In the genomic region with DNA sequence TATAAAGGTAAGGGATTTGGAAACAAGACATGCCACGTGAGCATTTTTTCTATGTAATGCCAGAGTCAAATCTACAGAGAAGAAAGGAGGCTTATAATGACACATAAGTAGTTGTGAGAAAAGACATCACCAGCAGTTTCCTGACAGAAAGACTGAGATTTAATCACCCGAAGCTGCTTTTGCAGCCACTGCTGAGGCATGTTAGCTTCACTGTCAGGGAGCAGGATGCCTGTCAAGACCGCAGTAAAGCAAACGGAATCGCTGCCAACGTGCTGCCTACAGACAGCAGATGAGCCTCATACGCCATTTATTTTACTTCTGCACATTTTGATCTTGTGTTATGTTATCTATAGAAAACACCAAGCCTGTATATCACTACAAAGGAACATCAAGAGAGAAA, we compare ENCODE assay signal across 21 cellular contexts.
DNase-seq lines count a peak whose midpoint lies in the region; ATAC-seq and TF ChIP-seq lines count a peak whose summit lies in the region.
"Had no signal": no experiment of that assay in that cellular context is flagged by ENCODE, and none has a peak within 500 bp of the region (broad histone marks: within the 10 kb centered on the region; RNA-seq: fewer than 3 reads in every experiment).

No MANE protein-coding gene starts in this region.

- no peak for ATAC-seq in sciatic nerve
- ATAC-seq: activated naive CD4-positive, alpha-beta T cell treated with anti-CD3 and anti-CD28 coated beads, Interleukin-2, amount 50 U/mL, for 72 hours; natural killer cell treated with Interleukin-12 subunit alpha and Interleukin-12 subunit beta and Interleukin-15 and Interleukin-18, amount 100 ng/mL, for 72 hours had no signal

- POLR2A ChIA-PET in A673 (lab: Charles Lee; ENCODE audit: low non-redundant PET): no interaction called here

- no peaks in the 10 kb centered on the region for H3K27me3 Mint-ChIP-seq in brain
- H3K27me3 Mint-ChIP-seq: memory B cell; natural killer cell treated with Interleukin-12 subunit alpha and Interleukin-12 subunit beta and Interleukin-15 and Interleukin-18, amount 100 ng/mL, for 72 hours had no signal

- peak overlapping the region in 4 of 5 experiments; percentile 38 to 96 (median 72) for H3K27ac Mint-ChIP-seq in brain
- H3K27ac Mint-ChIP-seq: activated naive CD4-positive, alpha-beta T cell treated with anti-CD3 and anti-CD28 coated beads, Interleukin-2, amount 50 U/mL, for 72 hours; memory B cell; natural killer cell treated with Interleukin-12 subunit alpha and Interleukin-12 subunit beta and Interleukin-15 and Interleukin-18, amount 100 ng/mL, for 72 hours; T-helper 2 cell treated with Interferon-gamma antibody and Interleukin-4, amounts not matched to agents 5 μg/mL and 100 μg/mL, for 36 hours had no signal

- intact Hi-C loops in A673 (cut with micrococcal nuclease; ENCODE audit: unreplicated experiment) (no loop called here), sciatic nerve (cut with DNase I) (no loop called here)

- CTCF ChIA-PET in A673 (lab: Charles Lee): no interaction called here

- H3K36me3 ChIP-seq in A673 (ENCODE audit: insufficient read depth, low read length, poor library complexity, severe bottlenecking): no peaks in the 10 kb centered on the region
- H3K36me3 ChIP-seq: SJCRH30 had no signal

- H3K4me3 ChIP-seq in A673 (ENCODE audit: low read depth, low read length, poor library complexity, severe bottlenecking): no peak overlapping the region
- H3K4me3 ChIP-seq: SJCRH30, testis had no signal

- H3K9me3 Mint-ChIP-seq in brain: peaks cover 0 to 4% (median 0%) of the 10 kb centered on the region in 5 experiments
- H3K9me3 Mint-ChIP-seq: T-helper 2 cell treated with Interferon-gamma antibody and Interleukin-4, amounts not matched to agents 5 μg/mL and 100 μg/mL, for 36 hours had no signal

- H3K27ac ChIP-seq in A673 (ENCODE audit: low read depth, low read length, poor library complexity, severe bottlenecking): no peak overlapping the region
- H3K27ac ChIP-seq: SJCRH30, testis had no signal

- H3K4me1 Mint-ChIP-seq in brain: peaks cover 15% of the 10 kb centered on the region
- H3K4me1 Mint-ChIP-seq: memory B cell had no signal

- H3K27me3 ChIP-seq in A673 (replicated peaks; ENCODE audit: insufficient read depth, low read depth, low read length, poor library complexity): no peaks in the 10 kb centered on the region
- H3K27me3 ChIP-seq: SJCRH30, testis had no signal

- BruUV-seq in A673 (replicated peaks; lab: Mats Ljungman, UMichigan): no TSS peak

- peaks cover 1% of the 10 kb centered on the region for H3K4me1 ChIP-seq in A673 (ENCODE audit: insufficient read depth, low read length, poor library complexity, severe bottlenecking)
- H3K4me1 ChIP-seq: SJCRH30, testis had no signal

- H3K4me3 Mint-ChIP-seq in brain: peak overlapping the region in 4 of 5 experiments; percentile 28 to 72 (median 49)
- H3K4me3 Mint-ChIP-seq: memory B cell; natural killer cell treated with Interleukin-12 subunit alpha and Interleukin-12 subunit beta and Interleukin-15 and Interleukin-18, amount 100 ng/mL, for 72 hours; T-helper 2 cell treated with Interferon-gamma antibody and Interleukin-4, amounts not matched to agents 5 μg/mL and 100 μg/mL, for 36 hours had no signal

- H3K9me3 ChIP-seq in A673 (ENCODE audit: low read depth, low read length, poor library complexity, severe bottlenecking): no peaks in the 10 kb centered on the region
- H3K9me3 ChIP-seq: SJCRH30, testis had no signal

- no peaks in the 10 kb centered on the region for H3K36me3 Mint-ChIP-seq in brain
- H3K36me3 Mint-ChIP-seq: activated naive CD4-positive, alpha-beta T cell treated with anti-CD3 and anti-CD28 coated beads, Interleukin-2, amount 50 U/mL, for 72 hours; memory B cell had no signal

- no peak for TF ChIP-seq CTCF in A673 (conservative IDR thresholded peaks at IDR 0.05; ENCODE audit: low read depth, low read length)
- no peak for TF ChIP-seq CTCF in brain (conservative IDR thresholded peaks at IDR 0.05)

- DNase-seq in A673 (ENCODE audit: low spot score): peak; percentile 41
- peak; percentile 47 for DNase-seq in NCI-H1694 treated with DMSO at 0.1 percent for 48 hours (lab: John Stamatoyannopoulos, UW)
- peak; percentile 22 for DNase-seq in middle frontal gyrus (ENCODE audit: extremely low spot score, low spot score)
- no peak for DNase-seq in sciatic nerve (ENCODE audit: low spot score)
- DNase-seq in stimulated activated CD4-positive, alpha-beta T cell treated with anti-CD3 and anti-CD28 coated beads, Interleukin-4, amount 100 ng/mL, for 4 hours: no peak
- DNase-seq in NOMO-1 treated with dmso at 0.1 percent for 144 hours (lab: John Stamatoyannopoulos, UW; ENCODE audit: unreplicated experiment): no peak
- DNase-seq in NCI-H1092 (lab: John Stamatoyannopoulos, UW): no peak
- DNase-seq: activated CD4-positive, CD25-positive, alpha-beta regulatory T cell; activated CD8-positive, alpha-beta memory T cell treated with anti-CD3 and anti-CD28 coated beads for 24 hours; activated T-cell treated with anti-CD3 and anti-CD28 coated beads, Interleukin-2, amount 50 U/mL, for 48 hours; KBM-7; kidney; NCI-H2081 treated with DMSO at 0.1 percent for 48 hours; NCI-H82; SJCRH30; testis had no signal

Comparison
In these comparisons a context has a peak if more than half of its experiments do, and no peak if none do; other contexts are left out.
1. DNase-seq: peak in A673 (single experiment), NCI-H1694 treated with DMSO at 0.1 percent for 48 hours (single experiment) and middle frontal gyrus (single experiment); none in sciatic nerve (single experiment), stimulated activated CD4-positive, alpha-beta T cell treated with anti-CD3 and anti-CD28 coated beads, Interleukin-4, amount 100 ng/mL, for 4 hours (0 of 2), NOMO-1 treated with dmso at 0.1 percent for 144 hours (single experiment) and NCI-H1092 (single experiment).